Comparison of ENCODE assay signal across 1 cellular context in the genomic region with DNA sequence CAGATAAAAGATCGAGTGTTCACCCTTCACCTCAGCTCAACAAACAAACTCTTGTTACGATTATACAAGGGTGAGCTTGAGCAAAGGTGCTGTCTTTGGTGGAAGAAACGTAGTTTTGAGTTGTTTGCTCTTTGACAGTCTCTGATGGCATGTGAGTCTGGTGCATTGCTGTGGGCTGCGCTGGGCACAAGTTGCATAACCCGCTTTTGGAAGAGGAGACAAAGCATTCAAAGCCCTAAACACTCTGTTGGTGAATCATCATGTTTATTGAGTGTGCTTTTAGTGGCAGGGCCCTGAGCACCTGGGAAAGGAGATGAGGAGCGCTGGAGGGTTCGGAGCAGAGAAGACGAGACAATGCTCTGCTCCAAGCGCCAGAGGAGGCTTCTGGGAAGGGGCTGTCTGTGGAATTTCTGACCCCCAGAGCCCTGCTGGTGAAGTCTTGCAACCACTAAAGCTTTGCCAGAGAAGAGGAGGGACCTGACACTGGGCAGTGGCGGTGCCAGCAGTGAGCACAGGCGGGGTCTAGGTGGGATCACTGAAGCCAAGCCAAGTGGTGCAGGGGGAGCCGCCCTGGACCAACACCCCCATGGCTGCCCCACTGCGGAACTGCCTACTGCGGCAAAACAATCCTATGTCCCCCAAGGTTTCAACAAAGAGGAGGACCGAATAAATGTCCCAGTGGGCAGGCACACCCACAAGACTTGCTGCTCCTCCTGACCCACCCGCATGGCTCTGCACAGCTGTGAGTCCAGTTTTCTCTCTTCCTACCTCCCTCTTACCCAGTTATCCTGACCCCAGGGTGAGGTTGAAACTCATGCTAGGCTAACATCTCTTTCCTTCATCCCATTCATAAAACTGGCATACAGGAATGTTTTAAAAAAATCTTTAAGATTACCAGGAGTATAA.
TF ChIP-seq lines count a peak whose summit lies in the region.

No MANE protein-coding gene starts in this region.

TF ChIP-seq in HepG2, 621 proteins besides CTCF, POLR2A, EP300 and RAD21 (continued from another document and continues in another):
- TF ChIP-seq, protein P1, sequence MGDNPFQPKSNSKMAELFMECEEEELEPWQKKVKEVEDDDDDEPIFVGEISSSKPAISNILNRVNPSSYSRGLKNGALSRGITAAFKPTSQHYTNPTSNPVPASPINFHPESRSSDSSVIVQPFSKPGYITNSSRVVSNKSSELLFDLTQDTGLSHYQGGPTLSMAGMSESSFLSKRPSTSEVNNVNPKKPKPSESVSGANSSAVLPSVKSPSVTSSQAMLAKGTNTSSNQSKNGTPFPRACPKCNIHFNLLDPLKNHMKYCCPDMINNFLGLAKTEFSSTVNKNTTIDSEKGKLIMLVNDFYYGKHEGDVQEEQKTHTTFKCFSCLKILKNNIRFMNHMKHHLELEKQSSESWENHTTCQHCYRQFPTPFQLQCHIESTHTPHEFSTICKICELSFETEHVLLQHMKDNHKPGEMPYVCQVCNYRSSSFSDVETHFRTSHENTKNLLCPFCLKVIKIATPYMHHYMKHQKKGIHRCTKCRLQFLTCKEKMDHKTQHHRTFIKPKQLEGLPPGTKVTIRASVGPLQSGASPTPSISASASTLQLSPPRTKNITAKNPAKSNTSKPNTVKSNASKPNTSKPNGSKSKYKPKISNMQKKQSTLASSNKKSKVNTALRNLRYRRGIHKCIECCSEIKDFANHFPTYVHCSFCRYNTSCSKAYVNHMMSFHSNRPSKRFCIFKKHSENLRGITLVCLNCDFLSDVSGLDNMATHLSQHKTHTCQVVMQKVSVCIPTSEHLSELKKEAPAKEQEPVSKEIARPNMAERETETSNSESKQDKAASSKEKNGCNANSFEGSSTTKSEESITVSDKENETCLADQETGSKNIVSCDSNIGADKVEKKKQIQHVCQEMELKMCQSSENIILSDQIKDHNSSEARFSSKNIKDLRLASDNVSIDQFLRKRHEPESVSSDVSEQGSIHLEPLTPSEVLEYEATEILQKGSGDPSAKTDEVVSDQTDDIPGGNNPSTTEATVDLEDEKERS (CRISPR knock-in tag; IDR thresholded peaks at IDR 0.05), result no peak
- TF ChIP-seq ZMAT3 (CRISPR knock-in tag; conservative IDR thresholded peaks at IDR 0.05) (no peak), ZNF562 (CRISPR knock-in tag; IDR thresholded peaks at IDR 0.05; ENCODE audit: borderline replicate concordance) (no peak), ATAD3A (CRISPR knock-in tag; IDR thresholded peaks at IDR 0.05) (no peak), SAP130 (CRISPR knock-in tag; IDR thresholded peaks at IDR 0.05; ENCODE audit: low read depth) (peak; percentile 58), SP1 (IDR thresholded peaks at IDR 0.05) (no peak), SP1 (CRISPR knock-in tag; IDR thresholded peaks at IDR 0.05) (no peak), ZMYM3 (CRISPR knock-in tag; IDR thresholded peaks at IDR 0.05) (peak; percentile 12; the same call in 1 of the 2 replicates), MTA3 (CRISPR knock-in tag; IDR thresholded peaks at IDR 0.05) (no peak), ZNF670 (CRISPR knock-in tag; IDR thresholded peaks at IDR 0.05; ENCODE audit: borderline replicate concordance) (no peak), KDM3A (CRISPR knock-in tag; IDR thresholded peaks at IDR 0.05; ENCODE audit: low read depth) (no peak), CEBPB (IDR thresholded peaks at IDR 0.05; ENCODE audit: borderline replicate concordance, low read depth, low read length) (peak; percentile 88), HHEX (CRISPR knock-in tag; IDR thresholded peaks at IDR 0.05) (no peak), MATR3 (CRISPR knock-in tag; IDR thresholded peaks at IDR 0.05) (no peak), BHLHE40 (IDR thresholded peaks at IDR 0.05; ENCODE audit: low read length) (peak; percentile 82), HNRNPUL1 (IDR thresholded peaks at IDR 0.05; ENCODE audit: low read depth, low read length) (no peak), ZMYM4 (CRISPR knock-in tag; IDR thresholded peaks at IDR 0.05) (no peak), NFKBIZ (CRISPR knock-in tag; IDR thresholded peaks at IDR 0.05) (no peak), ISX (CRISPR knock-in tag; conservative IDR thresholded peaks at IDR 0.05) (no peak), PRPF4 (IDR thresholded peaks at IDR 0.05; ENCODE audit: low read depth, low read length, poor library complexity, severe bottlenecking) (no peak), ZNF724P (CRISPR knock-in tag; IDR thresholded peaks at IDR 0.05; ENCODE audit: borderline replicate concordance) (no peak), SMC3 (IDR thresholded peaks at IDR 0.05; ENCODE audit: low read length) (no peak), ZNF703 (CRISPR knock-in tag; IDR thresholded peaks at IDR 0.05; ENCODE audit: borderline replicate concordance) (no peak), RBAK (CRISPR knock-in tag; IDR thresholded peaks at IDR 0.05) (no peak), ZNF12 (CRISPR knock-in tag; IDR thresholded peaks at IDR 0.05) (no peak), IKZF4 (CRISPR knock-in tag; IDR thresholded peaks at IDR 0.05; ENCODE audit: borderline replicate concordance, low read depth, not compliant biosample characterization) (no peak), MAFK (conservative IDR thresholded peaks at IDR 0.05 in 1 of 2, IDR thresholded peaks at IDR 0.05 in 1 of 2; ENCODE audit: low read length in 2 of 2) (peak in 1 of 2 experiments; percentile 31; a peak in 1 of 4 replicates), PCBP1 (IDR thresholded peaks at IDR 0.05; ENCODE audit: borderline replicate concordance, low read depth, low read length) (no peak), AGO1 (IDR thresholded peaks at IDR 0.05; ENCODE audit: low read depth, low read length, poor library complexity, severe bottlenecking) (no peak), SMAD9 (CRISPR knock-in tag; IDR thresholded peaks at IDR 0.05) (no peak), CREM (IDR thresholded peaks at IDR 0.05) (no peak), CREM (CRISPR knock-in tag; IDR thresholded peaks at IDR 0.05) (no peak), ZNF546 (CRISPR knock-in tag; conservative IDR thresholded peaks at IDR 0.05) (no peak), POLR2AphosphoS2 (IDR thresholded peaks at IDR 0.05; ENCODE audit: low read depth, low read length) (no peak), ZNF720 (CRISPR knock-in tag; IDR thresholded peaks at IDR 0.05) (no peak), ZNF367 (CRISPR knock-in tag; IDR thresholded peaks at IDR 0.05; ENCODE audit: borderline replicate concordance) (no peak), ZNF761 (CRISPR knock-in tag; conservative IDR thresholded peaks at IDR 0.05) (no peak), GTF3A (CRISPR knock-in tag; conservative IDR thresholded peaks at IDR 0.05) (no peak), SNRNP70 (IDR thresholded peaks at IDR 0.05; ENCODE audit: low read depth, low read length) (no peak), CEBPG (CRISPR knock-in tag; IDR thresholded peaks at IDR 0.05) (peak; percentile 83), KMT2B (CRISPR knock-in tag; IDR thresholded peaks at IDR 0.05) (no peak)
- TF ChIP-seq, protein P2, sequence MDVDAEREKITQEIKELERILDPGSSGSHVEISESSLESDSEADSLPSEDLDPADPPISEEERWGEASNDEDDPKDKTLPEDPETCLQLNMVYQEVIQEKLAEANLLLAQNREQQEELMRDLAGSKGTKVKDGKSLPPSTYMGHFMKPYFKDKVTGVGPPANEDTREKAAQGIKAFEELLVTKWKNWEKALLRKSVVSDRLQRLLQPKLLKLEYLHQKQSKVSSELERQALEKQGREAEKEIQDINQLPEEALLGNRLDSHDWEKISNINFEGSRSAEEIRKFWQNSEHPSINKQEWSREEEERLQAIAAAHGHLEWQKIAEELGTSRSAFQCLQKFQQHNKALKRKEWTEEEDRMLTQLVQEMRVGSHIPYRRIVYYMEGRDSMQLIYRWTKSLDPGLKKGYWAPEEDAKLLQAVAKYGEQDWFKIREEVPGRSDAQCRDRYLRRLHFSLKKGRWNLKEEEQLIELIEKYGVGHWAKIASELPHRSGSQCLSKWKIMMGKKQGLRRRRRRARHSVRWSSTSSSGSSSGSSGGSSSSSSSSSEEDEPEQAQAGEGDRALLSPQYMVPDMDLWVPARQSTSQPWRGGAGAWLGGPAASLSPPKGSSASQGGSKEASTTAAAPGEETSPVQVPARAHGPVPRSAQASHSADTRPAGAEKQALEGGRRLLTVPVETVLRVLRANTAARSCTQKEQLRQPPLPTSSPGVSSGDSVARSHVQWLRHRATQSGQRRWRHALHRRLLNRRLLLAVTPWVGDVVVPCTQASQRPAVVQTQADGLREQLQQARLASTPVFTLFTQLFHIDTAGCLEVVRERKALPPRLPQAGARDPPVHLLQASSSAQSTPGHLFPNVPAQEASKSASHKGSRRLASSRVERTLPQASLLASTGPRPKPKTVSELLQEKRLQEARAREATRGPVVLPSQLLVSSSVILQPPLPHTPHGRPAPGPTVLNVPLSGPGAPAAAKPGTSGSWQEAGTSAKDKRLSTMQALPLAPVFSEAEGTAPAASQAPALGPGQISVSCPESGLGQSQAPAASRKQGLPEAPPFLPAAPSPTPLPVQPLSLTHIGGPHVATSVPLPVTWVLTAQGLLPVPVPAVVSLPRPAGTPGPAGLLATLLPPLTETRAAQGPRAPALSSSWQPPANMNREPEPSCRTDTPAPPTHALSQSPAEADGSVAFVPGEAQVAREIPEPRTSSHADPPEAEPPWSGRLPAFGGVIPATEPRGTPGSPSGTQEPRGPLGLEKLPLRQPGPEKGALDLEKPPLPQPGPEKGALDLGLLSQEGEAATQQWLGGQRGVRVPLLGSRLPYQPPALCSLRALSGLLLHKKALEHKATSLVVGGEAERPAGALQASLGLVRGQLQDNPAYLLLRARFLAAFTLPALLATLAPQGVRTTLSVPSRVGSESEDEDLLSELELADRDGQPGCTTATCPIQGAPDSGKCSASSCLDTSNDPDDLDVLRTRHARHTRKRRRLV (CRISPR knock-in tag; IDR thresholded peaks at IDR 0.05), result no peak
- TF ChIP-seq, protein P3, sequence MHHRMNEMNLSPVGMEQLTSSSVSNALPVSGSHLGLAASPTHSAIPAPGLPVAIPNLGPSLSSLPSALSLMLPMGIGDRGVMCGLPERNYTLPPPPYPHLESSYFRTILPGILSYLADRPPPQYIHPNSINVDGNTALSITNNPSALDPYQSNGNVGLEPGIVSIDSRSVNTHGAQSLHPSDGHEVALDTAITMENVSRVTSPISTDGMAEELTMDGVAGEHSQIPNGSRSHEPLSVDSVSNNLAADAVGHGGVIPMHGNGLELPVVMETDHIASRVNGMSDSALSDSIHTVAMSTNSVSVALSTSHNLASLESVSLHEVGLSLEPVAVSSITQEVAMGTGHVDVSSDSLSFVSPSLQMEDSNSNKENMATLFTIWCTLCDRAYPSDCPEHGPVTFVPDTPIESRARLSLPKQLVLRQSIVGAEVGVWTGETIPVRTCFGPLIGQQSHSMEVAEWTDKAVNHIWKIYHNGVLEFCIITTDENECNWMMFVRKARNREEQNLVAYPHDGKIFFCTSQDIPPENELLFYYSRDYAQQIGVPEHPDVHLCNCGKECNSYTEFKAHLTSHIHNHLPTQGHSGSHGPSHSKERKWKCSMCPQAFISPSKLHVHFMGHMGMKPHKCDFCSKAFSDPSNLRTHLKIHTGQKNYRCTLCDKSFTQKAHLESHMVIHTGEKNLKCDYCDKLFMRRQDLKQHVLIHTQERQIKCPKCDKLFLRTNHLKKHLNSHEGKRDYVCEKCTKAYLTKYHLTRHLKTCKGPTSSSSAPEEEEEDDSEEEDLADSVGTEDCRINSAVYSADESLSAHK (CRISPR knock-in tag; IDR thresholded peaks at IDR 0.05; ENCODE audit: borderline replicate concordance), result no peak
- TF ChIP-seq, protein P4, sequence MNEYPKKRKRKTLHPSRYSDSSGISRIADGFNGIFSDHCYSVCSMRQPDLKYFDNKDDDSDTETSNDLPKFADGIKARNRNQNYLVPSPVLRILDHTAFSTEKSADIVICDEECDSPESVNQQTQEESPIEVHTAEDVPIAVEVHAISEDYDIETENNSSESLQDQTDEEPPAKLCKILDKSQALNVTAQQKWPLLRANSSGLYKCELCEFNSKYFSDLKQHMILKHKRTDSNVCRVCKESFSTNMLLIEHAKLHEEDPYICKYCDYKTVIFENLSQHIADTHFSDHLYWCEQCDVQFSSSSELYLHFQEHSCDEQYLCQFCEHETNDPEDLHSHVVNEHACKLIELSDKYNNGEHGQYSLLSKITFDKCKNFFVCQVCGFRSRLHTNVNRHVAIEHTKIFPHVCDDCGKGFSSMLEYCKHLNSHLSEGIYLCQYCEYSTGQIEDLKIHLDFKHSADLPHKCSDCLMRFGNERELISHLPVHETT (CRISPR knock-in tag; conservative IDR thresholded peaks at IDR 0.05), result no peak
- TF ChIP-seq, protein P5, sequence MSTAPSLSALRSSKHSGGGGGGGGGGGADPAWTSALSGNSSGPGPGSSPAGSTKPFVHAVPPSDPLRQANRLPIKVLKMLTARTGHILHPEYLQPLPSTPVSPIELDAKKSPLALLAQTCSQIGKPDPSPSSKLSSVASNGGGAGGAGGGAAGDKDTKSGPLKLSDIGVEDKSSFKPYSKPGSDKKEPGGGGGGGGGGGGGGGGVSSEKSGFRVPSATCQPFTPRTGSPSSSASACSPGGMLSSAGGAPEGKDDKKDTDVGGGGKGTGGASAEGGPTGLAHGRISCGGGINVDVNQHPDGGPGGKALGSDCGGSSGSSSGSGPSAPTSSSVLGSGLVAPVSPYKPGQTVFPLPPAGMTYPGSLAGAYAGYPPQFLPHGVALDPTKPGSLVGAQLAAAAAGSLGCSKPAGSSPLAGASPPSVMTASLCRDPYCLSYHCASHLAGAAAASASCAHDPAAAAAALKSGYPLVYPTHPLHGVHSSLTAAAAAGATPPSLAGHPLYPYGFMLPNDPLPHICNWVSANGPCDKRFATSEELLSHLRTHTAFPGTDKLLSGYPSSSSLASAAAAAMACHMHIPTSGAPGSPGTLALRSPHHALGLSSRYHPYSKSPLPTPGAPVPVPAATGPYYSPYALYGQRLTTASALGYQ (CRISPR knock-in tag; IDR thresholded peaks at IDR 0.05), result 0 out of 2 replicates have a peak, but pooled peaks have one; percentile 7
- TF ChIP-seq, protein P6, sequence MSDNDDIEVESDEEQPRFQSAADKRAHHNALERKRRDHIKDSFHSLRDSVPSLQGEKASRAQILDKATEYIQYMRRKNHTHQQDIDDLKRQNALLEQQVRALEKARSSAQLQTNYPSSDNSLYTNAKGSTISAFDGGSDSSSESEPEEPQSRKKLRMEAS (IDR thresholded peaks at IDR 0.05), result peak; percentile 48
- TF ChIP-seq, protein P7, sequence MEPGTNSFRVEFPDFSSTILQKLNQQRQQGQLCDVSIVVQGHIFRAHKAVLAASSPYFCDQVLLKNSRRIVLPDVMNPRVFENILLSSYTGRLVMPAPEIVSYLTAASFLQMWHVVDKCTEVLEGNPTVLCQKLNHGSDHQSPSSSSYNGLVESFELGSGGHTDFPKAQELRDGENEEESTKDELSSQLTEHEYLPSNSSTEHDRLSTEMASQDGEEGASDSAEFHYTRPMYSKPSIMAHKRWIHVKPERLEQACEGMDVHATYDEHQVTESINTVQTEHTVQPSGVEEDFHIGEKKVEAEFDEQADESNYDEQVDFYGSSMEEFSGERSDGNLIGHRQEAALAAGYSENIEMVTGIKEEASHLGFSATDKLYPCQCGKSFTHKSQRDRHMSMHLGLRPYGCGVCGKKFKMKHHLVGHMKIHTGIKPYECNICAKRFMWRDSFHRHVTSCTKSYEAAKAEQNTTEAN (CRISPR knock-in tag; conservative IDR thresholded peaks at IDR 0.05), result peak; percentile 94
